In genomic region chr3:32391643-32392529, GRCh38 we compare ENCODE assay signal across 8 cellular contexts. TPM values are rescaled to one million over a fixed set of nuclear protein-coding genes. Genes with fewer than 3 reads are reported as not detected.
A peak's percentile ranks its signal among the peaks of the same experiment; 100 is the strongest.
DNase-seq lines count a peak whose midpoint lies in the region; ATAC-seq and TF ChIP-seq lines count a peak whose summit lies in the region.

Gene CMTM7, plus strand, starts transcription at chr3:32391853. Its CDS starts 54 bp downstream, at chr3:32391907.

- peaks cover 12% of the 10 kb centered on the region for H3K4me1 ChIP-seq in skeletal muscle satellite cell (ENCODE audit: control insufficient read depth, insufficient read depth, low read length)

- H3K9ac ChIP-seq in skeletal muscle satellite cell (ENCODE audit: low read depth, low read length): peak within 1 kb of the TSS; percentile 86

- H3K36me3 Mint-ChIP-seq in T-helper 2 cell treated with Interferon-gamma antibody and Interleukin-4, amounts not matched to agents 5 μg/mL and 100 μg/mL, for 36 hours (ENCODE audit: low read depth): peaks cover 25% of the 10 kb centered on the region

- no peaks in the 10 kb centered on the region for H3K27me3 Mint-ChIP-seq in T-helper 2 cell treated with Interferon-gamma antibody and Interleukin-4, amounts not matched to agents 5 μg/mL and 100 μg/mL, for 36 hours (ENCODE audit: low read depth)

- H3K9me3 ChIP-seq in skeletal muscle satellite cell (replicated peaks; ENCODE audit: low read length): no peaks in the 10 kb centered on the region

- peak; percentile 91 for DNase-seq in AG20443 (ENCODE audit: low spot score)
- peak; percentile 68 for DNase-seq in HT-29 (ENCODE audit: low spot score)
- DNase-seq in T-helper 2 cell treated with Interferon-gamma antibody and Interleukin-4, amounts not matched to agents 5 μg/mL and 100 μg/mL, for 36 hours (ENCODE audit: low spot score): peak; percentile 66
- peak; percentile 59 for DNase-seq in astrocyte of the spinal cord (ENCODE audit: low read depth, low spot score)
- DNase-seq in NCI-H2171 treated with DMSO at 0.1 percent for 48 hours (lab: John Stamatoyannopoulos, UW): no peak

- no peak for TF ChIP-seq CTCF in astrocyte of the spinal cord (IDR thresholded peaks at IDR 0.05; ENCODE audit: low read depth, low read length)

- H3K27me3 ChIP-seq in skeletal muscle satellite cell (ENCODE audit: control insufficient read depth, insufficient read depth, low read length): no peaks in the 10 kb centered on the region

- H3K36me3 ChIP-seq in skeletal muscle satellite cell (ENCODE audit: insufficient read depth, low read length): no peaks in the 10 kb centered on the region

- peaks cover 44% of the 10 kb centered on the region for H3K4me1 Mint-ChIP-seq in T-helper 2 cell treated with Interferon-gamma antibody and Interleukin-4, amounts not matched to agents 5 μg/mL and 100 μg/mL, for 36 hours (ENCODE audit: low read depth)

- ATAC-seq in GM19395 (IDR thresholded peaks at IDR 0.05; ENCODE audit: unreplicated experiment): peak; percentile 58

- H3K4me3 ChIP-seq in astrocyte of the spinal cord (ENCODE audit: low read depth, low read length) (peak within 1 kb of the TSS; percentile 63), iPS-11a (ENCODE audit: low read depth, low read length) (peak within 1 kb of the TSS; percentile 70), skeletal muscle satellite cell (ENCODE audit: low read length) (peak within 1 kb of the TSS; percentile 94)

- in situ Hi-C loops in astrocyte of the spinal cord (cut with HindIII; ENCODE audit: low sequenced_read_pairs): no loop called here

- H3K27ac Mint-ChIP-seq in T-helper 2 cell treated with Interferon-gamma antibody and Interleukin-4, amounts not matched to agents 5 μg/mL and 100 μg/mL, for 36 hours: peak within 1 kb of the TSS; percentile 96

- H3K9me3 Mint-ChIP-seq in T-helper 2 cell treated with Interferon-gamma antibody and Interleukin-4, amounts not matched to agents 5 μg/mL and 100 μg/mL, for 36 hours: no peaks in the 10 kb centered on the region

- peak within 1 kb of the TSS; percentile 98 for H3K4me3 Mint-ChIP-seq in T-helper 2 cell treated with Interferon-gamma antibody and Interleukin-4, amounts not matched to agents 5 μg/mL and 100 μg/mL, for 36 hours

- peak within 1 kb of the TSS; percentile 88 for H3K4me2 ChIP-seq in skeletal muscle satellite cell (ENCODE audit: low read length)

RNA-seq across cellular contexts. Expression of gene CMTM7, which starts in this region (rescaled TPM):
- 20.2 and 30.7 TPM in 2 replicates for total RNA-seq in HT-29 (2014; rRNA removed; shearing (Covaris generic))
- total RNA-seq in skeletal muscle satellite cell (2012; rRNA removed): 14.4 and 15.9 TPM in 2 replicates
